Comparison of ENCODE assay signal across 37 cellular contexts in the genomic region with DNA sequence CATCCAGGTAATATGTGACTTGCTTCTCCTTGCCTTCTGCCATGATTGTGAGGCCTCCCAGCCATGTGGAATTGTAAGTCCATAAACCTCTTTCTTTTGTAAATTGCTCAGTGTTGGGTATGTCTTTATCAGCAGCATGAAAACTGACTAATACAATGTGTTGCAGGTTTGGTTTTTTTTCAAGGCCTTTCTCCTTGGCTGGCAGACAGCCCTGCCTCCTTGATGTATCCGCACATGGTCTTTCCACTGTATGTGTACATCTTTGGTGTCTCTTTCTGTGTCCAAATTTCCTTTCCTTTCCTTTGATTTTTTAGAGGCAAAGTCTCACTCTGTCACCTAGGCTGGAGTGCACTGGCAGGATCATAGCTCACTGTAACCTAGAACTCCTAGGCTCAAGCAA.
"Had no signal": no experiment of that assay in that cellular context is flagged by ENCODE, and none has a peak within 500 bp of the region (broad histone marks: within the 10 kb centered on the region; RNA-seq: fewer than 3 reads in every experiment).

No MANE protein-coding gene starts in this region.

- H3K27ac ChIP-seq: ascending aorta, body of pancreas, brain microvascular endothelial cell, cardiac muscle cell had no signal

- H3K4me1 ChIP-seq: ascending aorta, body of pancreas had no signal

- H3K27me3 ChIP-seq: ascending aorta, body of pancreas, brain microvascular endothelial cell, cardiac muscle cell had no signal

- H3K27me3 Mint-ChIP-seq: activated naive CD4-positive, alpha-beta T cell treated with anti-CD3 and anti-CD28 coated beads, Interleukin-2, amount 10 ng/mL, durations not matched to agents 7 days and 5 days; activated naive CD4-positive, alpha-beta T cell treated with anti-CD3 and anti-CD28 coated beads, Interleukin-2, amount 50 U/mL, for 24 hours; activated naive CD8-positive, alpha-beta T cell; activated naive CD8-positive, alpha-beta T cell treated with anti-CD3 and anti-CD28 coated beads for 36 hours; activated naive CD8-positive, alpha-beta T cell treated with anti-CD3 and anti-CD28 coated beads, Interleukin-2, amount 10 ng/mL, durations not matched to agents 7 days and 5 days; activated naive CD8-positive, alpha-beta T cell treated with anti-CD3 and anti-CD28 coated beads, Interleukin-2, amount 50 U/mL, for 24 hours; activated T-cell treated with anti-CD3 and anti-CD28 coated beads, Interleukin-2, amount 50 U/mL, for 24 hours; activated T-helper 17 cell treated with anti-CD3 and anti-CD28 coated beads, Interleukin-2, amount 50 U/mL, for 72 hours; brain; central memory CD8-positive, alpha-beta T cell had no signal

- H3K36me3 Mint-ChIP-seq: activated naive CD4-positive, alpha-beta T cell treated with anti-CD3 and anti-CD28 coated beads, Interleukin-2, amount 10 ng/mL, durations not matched to agents 7 days and 5 days; activated naive CD4-positive, alpha-beta T cell treated with anti-CD3 and anti-CD28 coated beads, Interleukin-2, amount 50 U/mL, for 24 hours; activated naive CD4-positive, alpha-beta T cell treated with anti-CD3 and anti-CD28 coated beads, Interleukin-2, amount 50 U/mL, for 72 hours; activated naive CD8-positive, alpha-beta T cell; activated naive CD8-positive, alpha-beta T cell treated with anti-CD3 and anti-CD28 coated beads for 36 hours; activated naive CD8-positive, alpha-beta T cell treated with anti-CD3 and anti-CD28 coated beads, Interleukin-2, amount 10 ng/mL, durations not matched to agents 7 days and 5 days; brain had no signal

- H3K4me3 ChIP-seq: ascending aorta, body of pancreas, cardiac muscle cell had no signal

- DNase-seq: activated effector memory CD4-positive, alpha-beta T cell treated with anti-CD3 and anti-CD28 coated beads, Interleukin-2, amount 50 U/mL, for 16 hours; activated effector memory CD4-positive, alpha-beta T cell treated with Interleukin-2 at 50 U/mL for 16 hours; activated gamma-delta T cell; activated gamma-delta T cell treated with Interleukin-2 at 50 U/mL for 16 hours; activated naive CD4-positive, alpha-beta T cell; activated naive CD4-positive, alpha-beta T cell treated with anti-CD3 and anti-CD28 coated beads for 36 hours; activated naive CD4-positive, alpha-beta T cell treated with anti-CD3 and anti-CD28 coated beads, Interleukin-2, amount 10 ng/mL, durations not matched to agents 7 days and 5 days; activated naive CD4-positive, alpha-beta T cell treated with anti-CD3 and anti-CD28 coated beads, Interleukin-2, amount 50 U/mL, for 16 hours; activated naive CD4-positive, alpha-beta T cell treated with Interleukin-2 at 50 U/mL for 16 hours; activated naive CD8-positive, alpha-beta T cell treated with anti-CD3 and anti-CD28 coated beads for 36 hours; activated naive CD8-positive, alpha-beta T cell treated with anti-CD3 and anti-CD28 coated beads, Interleukin-2, amount 10 ng/mL, durations not matched to agents 7 days and 5 days; activated naive CD8-positive, alpha-beta T cell treated with anti-CD3 and anti-CD28 coated beads, Interleukin-2, amount 50 U/mL, for 24 hours; activated T-cell treated with anti-CD3 and anti-CD28 coated beads for 4 hours; activated T-cell treated with anti-CD3 and anti-CD28 coated beads, Interleukin-2, amount 50 U/mL, for 1 hour; activated T-cell treated with anti-CD3 and anti-CD28 coated beads, Interleukin-2, amount 50 U/mL, for 24 hours; activated T-cell treated with anti-CD3 and anti-CD28 coated beads, Interleukin-2, amount 50 U/mL, for 4 hours; activated T-cell treated with anti-CD3 and anti-CD28 coated beads, Interleukin-2, amount 50 U/mL, for 48 hours; activated T-cell treated with anti-CD3 and anti-CD28 coated beads, Interleukin-2, amount 50 U/mL, for 72 hours; amniotic stem cell; amygdala; anterior cingulate cortex; aorta; body of pancreas; brain microvascular endothelial cell; caudate nucleus; central memory CD4-positive, alpha-beta T cell; cerebellar nuclear complex had no signal

- H3K36me3 ChIP-seq: ascending aorta, brain microvascular endothelial cell, cardiac muscle cell had no signal

- H3K4me1 Mint-ChIP-seq: activated naive CD4-positive, alpha-beta T cell treated with anti-CD3 and anti-CD28 coated beads, Interleukin-2, amount 10 ng/mL, durations not matched to agents 7 days and 5 days; activated naive CD4-positive, alpha-beta T cell treated with anti-CD3 and anti-CD28 coated beads, Interleukin-2, amount 50 U/mL, for 24 hours; activated naive CD8-positive, alpha-beta T cell treated with anti-CD3 and anti-CD28 coated beads for 36 hours; activated naive CD8-positive, alpha-beta T cell treated with anti-CD3 and anti-CD28 coated beads, Interleukin-2, amount 10 ng/mL, durations not matched to agents 7 days and 5 days; activated naive CD8-positive, alpha-beta T cell treated with anti-CD3 and anti-CD28 coated beads, Interleukin-2, amount 50 U/mL, for 24 hours; activated T-helper 17 cell treated with anti-CD3 and anti-CD28 coated beads, Interleukin-2, amount 50 U/mL, for 72 hours; brain; central memory CD8-positive, alpha-beta T cell had no signal

- H3K4me3 Mint-ChIP-seq: activated naive CD4-positive, alpha-beta T cell treated with anti-CD3 and anti-CD28 coated beads for 36 hours; activated naive CD4-positive, alpha-beta T cell treated with anti-CD3 and anti-CD28 coated beads, Interleukin-2, amount 10 ng/mL, durations not matched to agents 7 days and 5 days; activated naive CD4-positive, alpha-beta T cell treated with anti-CD3 and anti-CD28 coated beads, Interleukin-2, amount 50 U/mL, for 24 hours; activated naive CD8-positive, alpha-beta T cell; activated naive CD8-positive, alpha-beta T cell treated with anti-CD3 and anti-CD28 coated beads for 36 hours; activated naive CD8-positive, alpha-beta T cell treated with anti-CD3 and anti-CD28 coated beads, Interleukin-2, amount 10 ng/mL, durations not matched to agents 7 days and 5 days; activated naive CD8-positive, alpha-beta T cell treated with anti-CD3 and anti-CD28 coated beads, Interleukin-2, amount 50 U/mL, for 24 hours; activated T-cell treated with anti-CD3 and anti-CD28 coated beads, Interleukin-2, amount 50 U/mL, for 24 hours; activated T-cell treated with anti-CD3 and anti-CD28 coated beads, Interleukin-2, amount 50 U/mL, for 4 hours; activated T-cell treated with anti-CD3 and anti-CD28 coated beads, Interleukin-2, amount 50 U/mL, for 72 hours; activated T-helper 1 cell treated with anti-CD3 and anti-CD28 coated beads, Interleukin-12 subunit alpha, Interleukin-12 subunit beta, Interleukin-2, Interleukin-4 antibody, amounts not matched to agents 30 ng/mL and 10 ng/mL and 1 ng/mL, durations not matched to agents 14 hours and 24 hours and 36 hours; activated T-helper 17 cell treated with anti-CD3 and anti-CD28 coated beads, Interleukin-2, amount 50 U/mL, for 72 hours; brain; central memory CD8-positive, alpha-beta T cell had no signal

- H3K27ac Mint-ChIP-seq: activated naive CD4-positive, alpha-beta T cell treated with anti-CD3 and anti-CD28 coated beads for 36 hours; activated naive CD4-positive, alpha-beta T cell treated with anti-CD3 and anti-CD28 coated beads, Interleukin-2, amount 10 ng/mL, durations not matched to agents 7 days and 5 days; activated naive CD4-positive, alpha-beta T cell treated with anti-CD3 and anti-CD28 coated beads, Interleukin-2, amount 50 U/mL, for 24 hours; activated naive CD4-positive, alpha-beta T cell treated with anti-CD3 and anti-CD28 coated beads, Interleukin-2, amount 50 U/mL, for 72 hours; activated naive CD8-positive, alpha-beta T cell; activated naive CD8-positive, alpha-beta T cell treated with anti-CD3 and anti-CD28 coated beads for 36 hours; activated naive CD8-positive, alpha-beta T cell treated with anti-CD3 and anti-CD28 coated beads, Interleukin-2, amount 10 ng/mL, durations not matched to agents 7 days and 5 days; activated naive CD8-positive, alpha-beta T cell treated with anti-CD3 and anti-CD28 coated beads, Interleukin-2, amount 50 U/mL, for 24 hours; activated T-cell treated with anti-CD3 and anti-CD28 coated beads, Interleukin-2, amount 50 U/mL, for 24 hours; activated T-cell treated with anti-CD3 and anti-CD28 coated beads, Interleukin-2, amount 50 U/mL, for 72 hours; activated T-helper 1 cell treated with anti-CD3 and anti-CD28 coated beads, Interleukin-12 subunit alpha, Interleukin-12 subunit beta, Interleukin-2, Interleukin-4 antibody, amounts not matched to agents 30 ng/mL and 10 ng/mL and 1 ng/mL, durations not matched to agents 14 hours and 24 hours and 36 hours; activated T-helper 17 cell treated with anti-CD3 and anti-CD28 coated beads, Interleukin-2, amount 50 U/mL, for 72 hours; activated T-helper 2 cell treated with anti-CD3 and anti-CD28 coated beads, Interferon-gamma antibody, Interleukin-2, Interleukin-4, amounts not matched to agents 10 μg/mL and 5 μg/mL and 100 μg/mL, durations not matched to agents 14 hours and 24 hours and 36 hours; brain had no signal

- H3K9me3 ChIP-seq: ascending aorta, body of pancreas had no signal

- H3K9me3 Mint-ChIP-seq: activated naive CD4-positive, alpha-beta T cell treated with anti-CD3 and anti-CD28 coated beads, Interleukin-2, amount 50 U/mL, for 24 hours; activated naive CD8-positive, alpha-beta T cell treated with anti-CD3 and anti-CD28 coated beads for 36 hours; activated naive CD8-positive, alpha-beta T cell treated with anti-CD3 and anti-CD28 coated beads, Interleukin-2, amount 10 ng/mL, durations not matched to agents 7 days and 5 days; activated T-cell treated with anti-CD3 and anti-CD28 coated beads, Interleukin-2, amount 50 U/mL, for 4 hours; activated T-helper 1 cell treated with anti-CD3 and anti-CD28 coated beads, Interleukin-12 subunit alpha, Interleukin-12 subunit beta, Interleukin-2, Interleukin-4 antibody, amounts not matched to agents 30 ng/mL and 10 ng/mL and 1 ng/mL, durations not matched to agents 14 hours and 24 hours and 36 hours; activated T-helper 17 cell treated with anti-CD3 and anti-CD28 coated beads, Interleukin-2, amount 50 U/mL, for 72 hours; brain had no signal
